Comparison of ENCODE assay signal across 32 cellular contexts in the genomic region with DNA sequence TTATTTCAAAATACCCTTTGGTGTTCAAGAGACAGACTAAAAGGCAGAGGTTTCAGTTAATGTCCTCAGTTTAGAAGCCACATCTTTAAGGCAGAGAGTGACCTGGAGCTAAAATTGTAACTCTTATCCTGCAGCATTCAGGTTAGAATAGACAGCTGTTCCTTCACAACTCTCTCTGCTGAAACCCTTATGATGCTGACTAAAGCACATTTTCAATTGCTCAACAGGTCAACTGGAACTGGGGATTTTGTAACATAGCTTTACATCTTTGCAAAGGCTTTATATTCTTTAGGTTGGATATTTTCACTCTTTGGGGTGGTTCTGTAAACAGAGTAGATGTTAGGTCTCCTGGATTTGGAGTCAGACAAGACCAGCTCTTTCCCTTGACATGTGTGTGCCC. TPM values are rescaled to one million over a fixed set of nuclear protein-coding genes. Genes with fewer than 3 reads are reported as not detected.
"Had no signal": no experiment of that assay in that cellular context is flagged by ENCODE, and none has a peak within 500 bp of the region (broad histone marks: within the 10 kb centered on the region; RNA-seq: fewer than 3 reads in every experiment).

No MANE protein-coding gene starts in this region.

- H3K36me3 ChIP-seq: neural progenitor cell, ovary, spleen, suprapubic skin, tibial artery, transverse colon, upper lobe of right lung, uterus had no signal

- H3K9me3 Mint-ChIP-seq: stimulated activated memory B cell treated with anti-CD40 and anti-IgM and Interleukin-4, amounts not matched to agents 10 μg/mL and 1 μg/mL and 100 μg/mL, for 72 hours; stimulated activated naive CD8-positive, alpha-beta T cell treated with anti-CD3 and anti-CD28 coated beads, Interleukin-15, amount 100 ng/mL, for 72 hours had no signal

- H3K4me1 ChIP-seq: neural progenitor cell, parathyroid adenoma, psoas muscle, testis, upper lobe of right lung had no signal

- H3K27me3 Mint-ChIP-seq: progenitor cell of endocrine pancreas; stimulated activated memory B cell treated with anti-CD40 and anti-IgM and Interleukin-4, amounts not matched to agents 10 μg/mL and 1 μg/mL and 100 μg/mL, for 72 hours; stimulated activated naive CD8-positive, alpha-beta T cell treated with anti-CD3 and anti-CD28 coated beads, Interleukin-15, amount 100 ng/mL, for 72 hours; type B pancreatic cell had no signal

- H3K4me1 Mint-ChIP-seq: natural killer cell; stimulated activated memory B cell treated with anti-CD40 and anti-IgM and Interleukin-4, amounts not matched to agents 10 μg/mL and 1 μg/mL and 100 μg/mL, for 72 hours; stimulated activated naive CD8-positive, alpha-beta T cell treated with anti-CD3 and anti-CD28 coated beads, Interleukin-15, amount 100 ng/mL, for 72 hours had no signal

- H3K27me3 ChIP-seq: neural progenitor cell, ovary, spleen, suprapubic skin, testis, tibial artery, transverse colon, upper lobe of right lung, uterus had no signal

- H3K4me2 ChIP-seq: neural progenitor cell, smooth muscle cell had no signal

- H3K4me3 Mint-ChIP-seq: natural killer cell; nephron; neural progenitor cell; stimulated activated memory B cell treated with anti-CD40 and anti-IgM and Interleukin-4, amounts not matched to agents 10 μg/mL and 1 μg/mL and 100 μg/mL, for 72 hours; stimulated activated naive CD8-positive, alpha-beta T cell treated with anti-CD3 and anti-CD28 coated beads, Interleukin-15, amount 100 ng/mL, for 72 hours; type B pancreatic cell had no signal

- H3K9me3 ChIP-seq: ovary, psoas muscle, spleen, suprapubic skin, testis, tibial artery, transverse colon, upper lobe of right lung, uterus had no signal

- ATAC-seq: natural killer cell; psoas muscle; right cardiac atrium; sciatic nerve; stimulated activated memory B cell treated with anti-CD40 and anti-IgM and Interleukin-4, amounts not matched to agents 10 μg/mL and 1 μg/mL and 100 μg/mL, for 72 hours; stimulated activated naive CD8-positive, alpha-beta T cell treated with anti-CD3 and anti-CD28 coated beads, Interleukin-15, amount 100 ng/mL, for 72 hours; stimulated activated naive CD8-positive, alpha-beta T cell treated with anti-CD3 and anti-CD28 coated beads, Interleukin-15, Interleukin-2, amounts not matched to agents 100 U/mL and 50 U/mL, for 24 hours; upper lobe of right lung had no signal

- H3K27ac Mint-ChIP-seq: natural killer cell; nephron; neural progenitor cell; progenitor cell of endocrine pancreas; stimulated activated memory B cell treated with anti-CD40 and anti-IgM and Interleukin-4, amounts not matched to agents 10 μg/mL and 1 μg/mL and 100 μg/mL, for 72 hours; stimulated activated naive CD8-positive, alpha-beta T cell treated with anti-CD3 and anti-CD28 coated beads, Interleukin-15, amount 100 ng/mL, for 72 hours; type B pancreatic cell had no signal

- H3K4me3 ChIP-seq: neural progenitor cell, ovary, psoas muscle, skin epidermis, smooth muscle cell, spleen, suprapubic skin, testis, tibial artery, transverse colon, upper lobe of right lung, uterus had no signal

- H2AFZ ChIP-seq: neural progenitor cell, parathyroid adenoma had no signal

- H3K79me2 ChIP-seq: parathyroid adenoma had no signal

- H3K36me3 Mint-ChIP-seq: natural killer cell; neural progenitor cell; stimulated activated memory B cell treated with anti-CD40 and anti-IgM and Interleukin-4, amounts not matched to agents 10 μg/mL and 1 μg/mL and 100 μg/mL, for 72 hours; type B pancreatic cell had no signal

- DNase-seq: natural killer cell; occipital lobe; ovary; posterior cingulate gyrus; psoas muscle; right cardiac atrium; spleen; stimulated activated CD4-positive, alpha-beta T cell treated with anti-CD3 and anti-CD28 coated beads, Interleukin-12 subunit alpha, Interleukin-12 subunit beta, amount 100 ng/mL, for 4 hours; stimulated activated CD4-positive, alpha-beta T cell treated with anti-CD3 and anti-CD28 coated beads, Interleukin-1b, Interleukin-23, amount 100 ng/mL, for 48 hours; stimulated activated CD4-positive, alpha-beta T cell treated with anti-CD3 and anti-CD28 coated beads, Interleukin-4, amount 100 ng/mL, for 1 hour; stimulated activated CD4-positive, alpha-beta T cell treated with anti-CD3 and anti-CD28 coated beads, Interleukin-4, amount 100 ng/mL, for 4 hours; stimulated activated CD8-positive, alpha-beta memory T cell treated with anti-CD3 and anti-CD28 coated beads, Interleukin-4, amount 100 ng/mL, for 48 hours; stimulated activated naive CD4-positive, alpha-beta T cell; stimulated activated naive CD8-positive, alpha-beta T cell treated with anti-CD3 and anti-CD28 coated beads, Interleukin-15, amount 100 ng/mL, for 72 hours; stimulated activated naive CD8-positive, alpha-beta T cell treated with anti-CD3 and anti-CD28 coated beads, Interleukin-15, Interleukin-2, amounts not matched to agents 100 U/mL and 50 U/mL, for 24 hours; substantia nigra; testis; tibial artery; transverse colon; upper lobe of right lung; uterus had no signal

- H3K27ac ChIP-seq: neural progenitor cell, ovary, parathyroid adenoma, psoas muscle, skin epidermis, spleen, suprapubic skin, testis, tibial artery, transverse colon, upper lobe of right lung, uterus had no signal

RNA-seq across cellular contexts. Expression of a gene that starts 20.3 kb away (rescaled TPM):
- polyA plus RNA-seq: neural cell had no signal
